21 cellular contexts compared by ENCODE assay signal in the genomic region with DNA sequence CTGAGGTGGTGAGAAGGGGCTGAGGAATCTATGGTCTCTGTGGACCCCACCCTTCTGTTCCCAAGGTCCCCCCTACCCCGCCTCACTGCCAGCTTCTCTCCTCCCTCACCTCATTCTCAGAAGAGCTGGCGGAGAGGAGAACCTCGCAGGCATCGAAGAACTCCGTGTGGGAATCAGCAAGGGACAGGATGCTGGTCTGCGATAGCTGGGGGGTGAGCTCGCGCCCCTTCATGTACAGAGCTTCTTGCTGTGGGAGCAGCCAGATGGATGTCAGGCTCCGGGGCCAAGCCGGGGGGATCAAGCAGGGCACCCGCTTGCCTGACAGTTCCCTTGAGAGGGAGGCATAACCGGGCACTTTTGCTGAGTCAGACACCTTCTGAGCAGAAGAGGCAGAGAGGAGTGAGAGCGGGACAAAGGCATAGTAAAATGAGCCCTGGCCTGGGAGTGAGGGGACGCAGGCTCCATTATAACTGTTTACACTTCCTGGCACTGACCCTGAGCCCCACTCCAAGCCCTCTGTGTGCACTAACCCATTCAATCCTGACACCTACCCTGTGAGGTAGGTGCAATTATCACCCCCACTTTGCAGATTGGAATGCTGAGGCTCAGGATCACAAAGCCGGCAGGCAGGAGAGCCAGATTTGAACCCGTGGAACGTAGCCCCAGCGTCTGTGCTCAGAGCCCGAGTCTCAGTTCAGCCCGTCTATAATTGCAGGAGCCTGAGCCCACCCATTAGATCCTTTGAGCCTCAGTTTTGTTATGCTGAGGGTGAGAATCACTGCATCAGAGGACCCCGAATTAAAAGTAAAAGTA. TPM values are rescaled to one million over a fixed set of nuclear protein-coding genes. Genes with fewer than 3 reads are reported as not detected.
A peak's percentile ranks its signal among the peaks of the same experiment; 100 is the strongest.
DNase-seq lines count a peak whose midpoint lies in the region; ATAC-seq, FAIRE-seq and TF ChIP-seq lines count a peak whose summit lies in the region.
"Had no signal": no experiment of that assay in that cellular context is flagged by ENCODE, and none has a peak within 500 bp of the region (broad histone marks: within the 10 kb centered on the region; RNA-seq: fewer than 3 reads in every experiment).

No MANE protein-coding gene starts in this region.

- H3K4me3 ChIP-seq in A549, result no peak overlapping the region
- H3K4me3 ChIP-seq in Caco-2 (ENCODE audit: low read depth, low read length), result no peak overlapping the region
- H3K4me3 ChIP-seq in bronchial epithelial cell (ENCODE audit: low read depth, low read length), result no peak overlapping the region
- no peak overlapping the region for H3K4me3 ChIP-seq in effector memory CD4-positive, alpha-beta T cell (ENCODE audit: insufficient read depth, low read depth, low read length, poor library complexity, severe bottlenecking)

- peaks cover 17% of the 10 kb centered on the region for H3K4me1 ChIP-seq in A549
- peaks cover 17% of the 10 kb centered on the region for H3K4me1 ChIP-seq in Caco-2
- H3K4me1 ChIP-seq in effector memory CD4-positive, alpha-beta T cell (ENCODE audit: control insufficient read depth, insufficient read depth, low read length, poor library complexity, severe bottlenecking), result no peaks in the 10 kb centered on the region

- TF ChIP-seq POLR2A in A549 (IDR thresholded peaks at IDR 0.05; ENCODE audit: low read length), result no peak

- peak overlapping the region; percentile 2 for H3K27ac Mint-ChIP-seq in Caco-2 (ENCODE audit: unreplicated experiment)

- WGBS in A549 (ENCODE audit: missing lambda C conversion rate), result 88% methylated on average over 21 of the region's 21 CpGs

- no TSS peak for BruUV-seq in Caco-2 (replicated peaks; lab: Mats Ljungman, UMichigan)

- H3K4me2 ChIP-seq in A549, result no peak overlapping the region

- peaks cover 4% of the 10 kb centered on the region for H3K36me3 Mint-ChIP-seq in Caco-2 (ENCODE audit: insufficient read depth, unreplicated experiment)

- intact Hi-C loops in Caco-2 (cut with micrococcal nuclease; ENCODE audit: unreplicated experiment) (no loop called here), posterior vena cava (cut with DNase I) (no loop called here)

- H3K36me3 ChIP-seq in Caco-2 (ENCODE audit: control insufficient read depth, insufficient read depth, low read length), result peaks cover 4% of the 10 kb centered on the region
- peaks cover 18% of the 10 kb centered on the region for H3K36me3 ChIP-seq in bronchial epithelial cell (ENCODE audit: control insufficient read depth, insufficient read depth, low read length)
- H3K36me3 ChIP-seq in effector memory CD4-positive, alpha-beta T cell (ENCODE audit: control insufficient read depth, insufficient read depth, low read length), result peaks cover 84% of the 10 kb centered on the region

- no peak for ATAC-seq in A549

- no peak overlapping the region for H3K4me3 Mint-ChIP-seq in Caco-2 (ENCODE audit: unreplicated experiment)
- H3K4me3 Mint-ChIP-seq: CD4-positive, alpha-beta memory T cell had no signal

- H3K27me3 ChIP-seq in Caco-2 (replicated peaks; ENCODE audit: control insufficient read depth, insufficient read depth, low read length), result no peaks in the 10 kb centered on the region
- H3K27me3 ChIP-seq in bronchial epithelial cell (ENCODE audit: control insufficient read depth, insufficient read depth, low read length), result no peaks in the 10 kb centered on the region
- no peaks in the 10 kb centered on the region for H3K27me3 ChIP-seq in effector memory CD4-positive, alpha-beta T cell (replicated peaks; ENCODE audit: control insufficient read depth, insufficient read depth, low read length, poor library complexity, severe bottlenecking)

- TF ChIP-seq EP300 in A549 (IDR thresholded peaks at IDR 0.05), result no peak

- CTCF ChIA-PET in A549 (lab: Yijun Ruan, JAX) (interaction anchor here (0.7 to 4.0 kb wide), 10 partner anchors 7 to 1000 kb away, joined by 3 to 20 read pairs (median 5); a partner anchor contains a TSS), Caco-2 (lab: Charles Lee) (interaction anchor here (2.0 kb wide), 1 partner anchor 15 kb away, joined by 4 read pairs; a partner anchor contains a TSS)

- no peak overlapping the region for H3K27ac ChIP-seq in A549
- H3K27ac ChIP-seq in effector memory CD4-positive, alpha-beta T cell (ENCODE audit: insufficient read depth, low read length, poor library complexity, severe bottlenecking), result no peak overlapping the region

- TF ChIP-seq RAD21 in A549 (conservative IDR thresholded peaks at IDR 0.05 in 1 of 2, IDR thresholded peaks at IDR 0.05 in 1 of 2), result no peak

- no peaks in the 10 kb centered on the region for H3K9me3 Mint-ChIP-seq in Caco-2 (ENCODE audit: unreplicated experiment)
- H3K9me3 Mint-ChIP-seq: CD4-positive, alpha-beta memory T cell had no signal

- no peak for TF ChIP-seq CTCF in A549 (IDR thresholded peaks at IDR 0.05)
- TF ChIP-seq CTCF in Caco-2 (IDR thresholded peaks at IDR 0.05; ENCODE audit: insufficient read depth in 1 of 2, low read depth in 1 of 2, low read length in 1 of 2, severe bottlenecking in 1 of 2, unreplicated experiment in 1 of 2), result no peak
- TF ChIP-seq CTCF in bronchial epithelial cell (IDR thresholded peaks at IDR 0.05; ENCODE audit: insufficient read depth, low read length, severe bottlenecking), result no peak

- FAIRE-seq in A549 (lab: Jason Lieb, UNC) (no peak), bronchial epithelial cell (lab: Jason Lieb, UNC) (peak; percentile 43)
- FAIRE-seq: GM19239 had no signal

- H3K27me3 Mint-ChIP-seq in Caco-2 (ENCODE audit: insufficient read depth, unreplicated experiment), result no peaks in the 10 kb centered on the region
- H3K27me3 Mint-ChIP-seq: CD4-positive, alpha-beta memory T cell had no signal

- peaks cover 23% of the 10 kb centered on the region for H3K4me1 Mint-ChIP-seq in Caco-2 (ENCODE audit: low read depth, unreplicated experiment)

- POLR2A ChIA-PET in A549 (lab: Yijun Ruan, JAX) (interaction anchor here (2.4 kb wide), 1 partner anchor 16 kb away, joined by 8 read pairs; a partner anchor contains a TSS), Caco-2 (lab: Charles Lee) (interaction anchor here (1.4 kb wide), 1 partner anchor 16 kb away, joined by 10 read pairs; a partner anchor contains a TSS)

- DNase-seq in A549 (ENCODE audit: low read depth in 1 of 2, low spot score in 1 of 2), result no peak
- peak in 1 of 2 experiments; percentile 50 for DNase-seq in Caco-2
- DNase-seq in bronchial epithelial cell (ENCODE audit: low read depth), result no peak
- peak; percentile 69 for DNase-seq in posterior vena cava (ENCODE audit: low spot score)
- no peak for DNase-seq in T-helper 2 cell
- no peak for DNase-seq in RKO (ENCODE audit: low spot score)
- no peak for DNase-seq in effector memory CD4-positive, alpha-beta T cell
- DNase-seq: C1 segment of cervical spinal cord; Calu3; CD4-positive, alpha-beta memory T cell; Kasumi-1; NCI-H1092 treated with DMSO at 0.1 percent for 48 hours; NCI-H1436; NCI-H187; NCI-H2081 treated with DMSO at 0.1 percent for 48 hours; NCI-H2171; NCI-H226; NCI-H510A; NCI-H69; SHP77 treated with DMSO at 0.1 percent for 48 hours had no signal

- H3K9me3 ChIP-seq in A549, result no peaks in the 10 kb centered on the region
- H3K9me3 ChIP-seq in Caco-2, result no peaks in the 10 kb centered on the region
- H3K9me3 ChIP-seq in effector memory CD4-positive, alpha-beta T cell (ENCODE audit: control insufficient read depth, low read length), result no peaks in the 10 kb centered on the region

TF ChIP-seq in A549, 52 proteins besides CTCF, POLR2A, EP300 and RAD21:
- no peak for TF ChIP-seq PHF8 (IDR thresholded peaks at IDR 0.05; ENCODE audit: borderline replicate concordance, low read depth)
- peak; percentile 73 for TF ChIP-seq MAFK (IDR thresholded peaks at IDR 0.05; ENCODE audit: partially characterized antibody)
TF ChIP-seq in A549: peak in this region for 1.

RNA-seq across cellular contexts. Expression of a gene that starts 6.3 kb away (rescaled TPM):
- polyA plus RNA-seq in A549 (2011; rRNA removed) (7.0 and 7.1 TPM in 2 replicates), A549 (2017; fragmentation: RNase III; extraction: RNeasy Plus Mini Kit Qiagen cat#74134 plus additional on column Dnase treatment) (11.4 to 16.9 TPM (median 15.4 TPM) in 3 replicates)
- 9.2 and 11.9 TPM in 2 replicates for polyA plus RNA-seq in A549 (2012; cell fraction: cytosol; rRNA removed)
- 54.3 and 75.1 TPM in 2 replicates for polyA plus RNA-seq in A549 (2012; cell fraction: nucleus; rRNA removed)
- 14.2 and 14.7 TPM in 2 replicates for polyA minus RNA-seq in A549 (2011; rRNA and poly(A)+ RNA removed)
- total RNA-seq in Caco-2 (2022) (46.8 and 48.3 TPM in 2 replicates), bronchial epithelial cell (1.3 and 1.5 TPM in 2 replicates), posterior vena cava (1 to 10 TPM; 6.4 to 9.8 TPM)

RNA-seq across cellular contexts. Expression of a gene that starts 16.0 kb away (rescaled TPM):
- 97.7 and 103 TPM in 2 replicates for polyA plus RNA-seq in A549 (2011; rRNA removed)
- 136 and 194 TPM in 2 replicates for polyA plus RNA-seq in A549 (2012; cell fraction: cytosol; rRNA removed)
- 108 and 166 TPM in 2 replicates for polyA plus RNA-seq in A549 (2012; cell fraction: nucleus; rRNA removed)
- 56.8 to 62.8 TPM (median 62.0 TPM) in 3 replicates for polyA plus RNA-seq in A549 (2017; fragmentation: RNase III; extraction: RNeasy Plus Mini Kit Qiagen cat#74134 plus additional on column Dnase treatment)
- 116 and 142 TPM in 2 replicates for polyA minus RNA-seq in A549 (2011; rRNA and poly(A)+ RNA removed)
- total RNA-seq in Caco-2 (2022), result 159 and 162 TPM in 2 replicates
- 9.6 and 14.0 TPM in 2 replicates for total RNA-seq in bronchial epithelial cell
- total RNA-seq in posterior vena cava, result 10 to 100 TPM; 23.9 to 28.6 TPM

RNA-seq across cellular contexts. Expression of a gene that starts 16.2 kb away (rescaled TPM):
- polyA plus RNA-seq in A549 (2011; rRNA removed) (1.7 and 2.7 TPM in 2 replicates), A549 (2017; fragmentation: RNase III; extraction: RNeasy Plus Mini Kit Qiagen cat#74134 plus additional on column Dnase treatment) (2.3 to 3.0 TPM (median 2.5 TPM) in 3 replicates)
- polyA plus RNA-seq in A549 (2012; cell fraction: cytosol; rRNA removed), result 1.7 TPM in 2 replicates
- polyA plus RNA-seq in A549 (2012; cell fraction: nucleus; rRNA removed), result 3.8 and 5.1 TPM in 2 replicates
- polyA minus RNA-seq in A549 (2011; rRNA and poly(A)+ RNA removed), result 1.4 and 1.7 TPM in 2 replicates
- total RNA-seq in Caco-2 (2022) (1.4 and 2.3 TPM in 2 replicates), bronchial epithelial cell (not detected in 2 replicates), posterior vena cava (not detected)
- polyA plus RNA-seq: CD4-positive, alpha-beta memory T cell had no signal

RNA-seq across cellular contexts. Expression of a gene that starts 25.8 kb away (rescaled TPM):
- polyA plus RNA-seq in A549 (2011; rRNA removed) (20.7 and 25.8 TPM in 2 replicates), A549 (2017; fragmentation: RNase III; extraction: RNeasy Plus Mini Kit Qiagen cat#74134 plus additional on column Dnase treatment) (37.3 to 47.7 TPM (median 43.7 TPM) in 3 replicates)
- polyA plus RNA-seq in A549 (2012; cell fraction: cytosol; rRNA removed), result 52.9 and 61.8 TPM in 2 replicates
- polyA plus RNA-seq in A549 (2012; cell fraction: nucleus; rRNA removed), result 177 and 179 TPM in 2 replicates
- polyA minus RNA-seq in A549 (2011; rRNA and poly(A)+ RNA removed), result 20.0 and 22.6 TPM in 2 replicates
- total RNA-seq in Caco-2 (2022) (73.6 and 80.8 TPM in 2 replicates), bronchial epithelial cell (23.7 and 28.2 TPM in 2 replicates), posterior vena cava (10 to 100 TPM; 13.3 to 17.8 TPM)

RNA-seq across cellular contexts. Expression of a gene that starts 35.7 kb away (rescaled TPM):
- polyA plus RNA-seq in A549 (2011; rRNA removed), result 0.61 and 0.67 TPM in 2 replicates
- 0.83 and 1.4 TPM in 2 replicates for polyA plus RNA-seq in A549 (2012; cell fraction: cytosol; rRNA removed)
- polyA plus RNA-seq in A549 (2012; cell fraction: nucleus; rRNA removed), result 1.8 and 2.6 TPM in 2 replicates
- 2.0 to 2.3 TPM (median 2.1 TPM) in 3 replicates for polyA plus RNA-seq in A549 (2017; fragmentation: RNase III; extraction: RNeasy Plus Mini Kit Qiagen cat#74134 plus additional on column Dnase treatment)
- polyA minus RNA-seq in A549 (2011; rRNA and poly(A)+ RNA removed), result 0.24 and 0.50 TPM in 2 replicates
- 20.6 and 25.0 TPM in 2 replicates for total RNA-seq in Caco-2 (2022)
- 0.79 and 2.4 TPM in 2 replicates for total RNA-seq in bronchial epithelial cell
- under 1 TPM; 0.19 to 0.48 TPM for total RNA-seq in posterior vena cava
- total RNA-seq: CD4-positive, alpha-beta memory T cell had no signal
- polyA plus RNA-seq: CD4-positive, alpha-beta memory T cell had no signal
